Comparison of ENCODE assay signal across 8 cellular contexts in genomic region chr6:26056583-26057350, GRCh38. TPM values are rescaled to one million over a fixed set of nuclear protein-coding genes. Genes with fewer than 3 reads are reported as not detected.
DNase-seq lines count a peak whose midpoint lies in the region; ATAC-seq and TF ChIP-seq lines count a peak whose summit lies in the region.

No MANE protein-coding gene starts in this region.

- TF ChIP-seq CTCF in right atrium auricular region (IDR thresholded peaks at IDR 0.05), result no peak
- TF ChIP-seq CTCF in retinal pigment epithelial cell (conservative IDR thresholded peaks at IDR 0.05; ENCODE audit: low read depth, low read length), result no peak

- peaks cover 0 to 11% of the 10 kb centered on the region in 2 donors for H3K4me1 ChIP-seq in right atrium auricular region

- peak overlapping the region; percentile 100 for H3K27ac Mint-ChIP-seq in activated naive CD8-positive, alpha-beta T cell treated with anti-CD3 and anti-CD28 coated beads, Interleukin-2, amount 50 U/mL, for 24 hours

- H3K27ac ChIP-seq in right atrium auricular region, result peak overlapping the region; percentile 94 to 95

- no peaks in the 10 kb centered on the region for H3K36me3 ChIP-seq in right atrium auricular region

- H3K27me3 Mint-ChIP-seq in activated naive CD8-positive, alpha-beta T cell treated with anti-CD3 and anti-CD28 coated beads, Interleukin-2, amount 50 U/mL, for 24 hours, result peaks cover 4% of the 10 kb centered on the region

- H3K4me3 ChIP-seq in right atrium auricular region (peak overlapping the region; percentile 57 to 75), retinal pigment epithelial cell (ENCODE audit: low read length) (peak overlapping the region; percentile 78)

- H3K27me3 ChIP-seq in right atrium auricular region, result no peaks in the 10 kb centered on the region

- no peaks in the 10 kb centered on the region for H3K9me3 Mint-ChIP-seq in activated naive CD8-positive, alpha-beta T cell treated with anti-CD3 and anti-CD28 coated beads, Interleukin-2, amount 50 U/mL, for 24 hours

- H3K4me1 Mint-ChIP-seq in activated naive CD8-positive, alpha-beta T cell treated with anti-CD3 and anti-CD28 coated beads, Interleukin-2, amount 50 U/mL, for 24 hours, result peaks cover 34% of the 10 kb centered on the region

- peak; percentile 35 to 40 for DNase-seq in stimulated activated CD4-positive, alpha-beta T cell treated with anti-CD3 and anti-CD28 coated beads, Interleukin-2, amount 100 ng/mL, for 48 hours
- DNase-seq in stimulated activated CD4-positive, alpha-beta T cell treated with anti-CD3 and anti-CD28 coated beads, Interleukin-4, amount 100 ng/mL, for 1 hour, result no peak
- DNase-seq in NCI-H2227 (lab: John Stamatoyannopoulos, UW; ENCODE audit: unreplicated experiment), result peak; percentile 43
- DNase-seq in activated naive CD8-positive, alpha-beta T cell treated with anti-CD3 and anti-CD28 coated beads, Interleukin-2, amount 50 U/mL, for 24 hours, result peak; percentile 34
- no peak for DNase-seq in right atrium auricular region (ENCODE audit: low spot score)
- no peak for DNase-seq in retinal pigment epithelial cell (ENCODE audit: low read depth)
- DNase-seq in T1000 (lab: John Stamatoyannopoulos, UW), result no peak
- DNase-seq in HuH-7.5 (ENCODE audit: low spot score), result no peak

- H3K36me3 Mint-ChIP-seq in activated naive CD8-positive, alpha-beta T cell treated with anti-CD3 and anti-CD28 coated beads, Interleukin-2, amount 50 U/mL, for 24 hours (ENCODE audit: low read depth), result peaks cover 4% of the 10 kb centered on the region

- H3K9me3 ChIP-seq in right atrium auricular region, result no peaks in the 10 kb centered on the region

- H3K4me3 Mint-ChIP-seq in activated naive CD8-positive, alpha-beta T cell treated with anti-CD3 and anti-CD28 coated beads, Interleukin-2, amount 50 U/mL, for 24 hours, result peak overlapping the region; percentile 99

- no peak for ATAC-seq in activated naive CD8-positive, alpha-beta T cell treated with anti-CD3 and anti-CD28 coated beads, Interleukin-2, amount 50 U/mL, for 24 hours

RNA-seq across cellular contexts. Expression of gene HFE, which starts 30.5 kb away (rescaled TPM):
- total RNA-seq in right atrium auricular region, result 1 to 10 TPM; 3.1 to 6.4 TPM

Comparison
In these comparisons a context has a peak if more than half of its experiments do, and no peak if none do; other contexts are left out.
1. DNase-seq: peak in stimulated activated CD4-positive, alpha-beta T cell treated with anti-CD3 and anti-CD28 coated beads, Interleukin-2, amount 100 ng/mL, for 48 hours (2 of 2), NCI-H2227 (single experiment) and activated naive CD8-positive, alpha-beta T cell treated with anti-CD3 and anti-CD28 coated beads, Interleukin-2, amount 50 U/mL, for 24 hours (single experiment); none in stimulated activated CD4-positive, alpha-beta T cell treated with anti-CD3 and anti-CD28 coated beads, Interleukin-4, amount 100 ng/mL, for 1 hour (single experiment), right atrium auricular region (single experiment), retinal pigment epithelial cell (single experiment), T1000 (single experiment) and HuH-7.5 (single experiment).